ENCODE assay signal across 9 cellular contexts in the genomic region with DNA sequence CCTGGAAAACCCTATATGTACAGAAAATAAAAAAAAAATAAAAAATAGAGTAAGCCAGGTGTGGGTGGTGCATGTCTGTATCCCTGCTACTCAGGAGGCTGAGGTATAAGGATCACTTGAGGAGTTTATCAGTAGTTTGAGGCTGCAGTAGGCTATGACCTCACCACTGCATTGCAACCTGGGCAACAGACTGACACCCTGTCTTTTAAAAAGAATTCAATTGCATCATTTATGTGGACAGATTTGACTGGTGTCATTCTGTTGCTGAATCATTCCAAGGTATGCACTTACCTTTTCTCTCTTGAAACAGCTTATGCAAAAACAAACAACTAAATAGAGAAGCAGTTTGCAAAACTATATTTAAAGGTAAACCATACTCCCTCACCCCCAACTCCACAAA. TPM values are rescaled to one million over a fixed set of nuclear protein-coding genes. Genes with fewer than 3 reads are reported as not detected.
"Had no signal": no experiment of that assay in that cellular context is flagged by ENCODE, and none has a peak within 500 bp of the region (broad histone marks: within the 10 kb centered on the region; RNA-seq: fewer than 3 reads in every experiment).

No MANE protein-coding gene starts in this region.

- H3K36me3 ChIP-seq: HAP-1 had no signal

- H3K4me3 Mint-ChIP-seq: HFFc6, IgD-negative memory B cell had no signal

- H3K9ac ChIP-seq: GM23248 had no signal

- H3K4me3 ChIP-seq: GM23248, HAP-1 had no signal

- ATAC-seq: HCT116, HepG2 had no signal

- H3K27ac ChIP-seq: GM23248, HL-60 had no signal

- H3K27me3 Mint-ChIP-seq: IgD-negative memory B cell had no signal

- H3K9me3 Mint-ChIP-seq: HFFc6, IgD-negative memory B cell had no signal

- H3K4me1 Mint-ChIP-seq: IgD-negative memory B cell had no signal

- H3K27ac Mint-ChIP-seq: HFFc6, IgD-negative memory B cell had no signal

- H3K4me1 ChIP-seq: HAP-1 had no signal

- DNase-seq: GM23248, GOT3, H7, HFFc6 had no signal

- H3K36me3 Mint-ChIP-seq: IgD-negative memory B cell had no signal

- H3K9me3 ChIP-seq: HAP-1 had no signal

RNA-seq across cellular contexts. Expression of a gene that starts 12.4 kb away (rescaled TPM):
- total RNA-seq: H7 had no signal
- polyA plus RNA-seq: IgD-negative memory B cell had no signal
